In genomic region chr11:34080609-34081008, GRCh38 we compare ENCODE assay signal across 20 cellular contexts. TPM values are rescaled to one million over a fixed set of nuclear protein-coding genes. Genes with fewer than 3 reads are reported as not detected.
DNase-seq lines count a peak whose midpoint lies in the region; ATAC-seq and TF ChIP-seq lines count a peak whose summit lies in the region.
"Had no signal": no experiment of that assay in that cellular context is flagged by ENCODE, and none has a peak within 500 bp of the region (broad histone marks: within the 10 kb centered on the region; RNA-seq: fewer than 3 reads in every experiment).

No MANE protein-coding gene starts in this region.

- peak overlapping the region; percentile 17 for H3K27ac Mint-ChIP-seq in activated naive CD8-positive, alpha-beta T cell
- no peak overlapping the region for H3K27ac Mint-ChIP-seq in activated naive CD8-positive, alpha-beta T cell treated with anti-CD3 and anti-CD28 coated beads for 36 hours
- H3K27ac Mint-ChIP-seq in T-helper 2 cell treated with Interferon-gamma antibody and Interleukin-4, amounts not matched to agents 5 μg/mL and 100 μg/mL, for 36 hours: no peak overlapping the region
- H3K27ac Mint-ChIP-seq: CD8-positive, alpha-beta T cell; IgD-negative memory B cell had no signal

- H3K4me1 ChIP-seq in lower lobe of right lung: no peaks in the 10 kb centered on the region
- H3K4me1 ChIP-seq: A549, Caco-2 had no signal

- TF ChIP-seq CTCF in lower lobe of right lung (IDR thresholded peaks at IDR 0.05): no peak

- H3K4me3 ChIP-seq in SK-N-MC (no peak overlapping the region), lower lobe of right lung (no peak overlapping the region)
- H3K4me3 ChIP-seq: A549 had no signal

- no peaks in the 10 kb centered on the region for H3K9me3 ChIP-seq in SK-N-MC (ENCODE audit: low read depth, low read length)
- H3K9me3 ChIP-seq in lower lobe of right lung: no peaks in the 10 kb centered on the region
- H3K9me3 ChIP-seq: A549, Caco-2 had no signal

- no peak overlapping the region for H3K4me3 Mint-ChIP-seq in activated naive CD8-positive, alpha-beta T cell
- no peak overlapping the region for H3K4me3 Mint-ChIP-seq in activated naive CD8-positive, alpha-beta T cell treated with anti-CD3 and anti-CD28 coated beads for 36 hours
- no peak overlapping the region for H3K4me3 Mint-ChIP-seq in T-helper 2 cell treated with Interferon-gamma antibody and Interleukin-4, amounts not matched to agents 5 μg/mL and 100 μg/mL, for 36 hours
- H3K4me3 Mint-ChIP-seq: CD8-positive, alpha-beta T cell; IgD-negative memory B cell had no signal

- H3K27ac ChIP-seq in SK-N-MC: peak overlapping the region; percentile 11; the same call in 1 of the 2 replicates
- H3K27ac ChIP-seq in lower lobe of right lung: no peak overlapping the region
- H3K27ac ChIP-seq: A549, HL-60, KMS-11, RWPE1 had no signal

- H3K36me3 ChIP-seq in SK-N-MC (ENCODE audit: insufficient read depth, low read length): peaks cover 99% of the 10 kb centered on the region
- peaks cover 100% of the 10 kb centered on the region for H3K36me3 ChIP-seq in lower lobe of right lung

- peaks cover 24% of the 10 kb centered on the region for H3K4me1 Mint-ChIP-seq in activated naive CD8-positive, alpha-beta T cell (ENCODE audit: low read depth)
- H3K4me1 Mint-ChIP-seq in activated naive CD8-positive, alpha-beta T cell treated with anti-CD3 and anti-CD28 coated beads for 36 hours: peaks cover 5% of the 10 kb centered on the region
- H3K4me1 Mint-ChIP-seq in T-helper 2 cell treated with Interferon-gamma antibody and Interleukin-4, amounts not matched to agents 5 μg/mL and 100 μg/mL, for 36 hours (ENCODE audit: low read depth): peaks cover 12% of the 10 kb centered on the region

- no peaks in the 10 kb centered on the region for H3K27me3 ChIP-seq in lower lobe of right lung (ENCODE audit: low read depth)

- ATAC-seq in lower lobe of right lung (peak; percentile 58 to 81), GM21825 (IDR thresholded peaks at IDR 0.05; ENCODE audit: unreplicated experiment) (no peak), HG02973 (IDR thresholded peaks at IDR 0.05; ENCODE audit: unreplicated experiment) (no peak)
- ATAC-seq: A549; CD8-positive, alpha-beta T cell had no signal

- no peak overlapping the region for H3K9ac ChIP-seq in SK-N-MC (ENCODE audit: insufficient read length)
- H3K9ac ChIP-seq: KMS-11 had no signal

- no peaks in the 10 kb centered on the region for H3K27me3 Mint-ChIP-seq in activated naive CD8-positive, alpha-beta T cell
- no peaks in the 10 kb centered on the region for H3K27me3 Mint-ChIP-seq in activated naive CD8-positive, alpha-beta T cell treated with anti-CD3 and anti-CD28 coated beads for 36 hours
- no peaks in the 10 kb centered on the region for H3K27me3 Mint-ChIP-seq in T-helper 2 cell treated with Interferon-gamma antibody and Interleukin-4, amounts not matched to agents 5 μg/mL and 100 μg/mL, for 36 hours (ENCODE audit: low read depth)
- H3K27me3 Mint-ChIP-seq: IgD-negative memory B cell had no signal

- no peaks in the 10 kb centered on the region for H3K9me3 Mint-ChIP-seq in activated naive CD8-positive, alpha-beta T cell (ENCODE audit: low read depth)
- H3K9me3 Mint-ChIP-seq in activated naive CD8-positive, alpha-beta T cell treated with anti-CD3 and anti-CD28 coated beads for 36 hours: no peaks in the 10 kb centered on the region
- H3K9me3 Mint-ChIP-seq in T-helper 2 cell treated with Interferon-gamma antibody and Interleukin-4, amounts not matched to agents 5 μg/mL and 100 μg/mL, for 36 hours: no peaks in the 10 kb centered on the region
- H3K9me3 Mint-ChIP-seq: CD8-positive, alpha-beta T cell; IgD-negative memory B cell had no signal

- no peak for DNase-seq in activated naive CD8-positive, alpha-beta T cell treated with anti-CD3 and anti-CD28 coated beads for 36 hours
- no peak for DNase-seq in SK-N-MC (ENCODE audit: low read depth, low spot score)
- no peak for DNase-seq in lower lobe of right lung
- no peak for DNase-seq in T-helper 2 cell treated with Interferon-gamma antibody and Interleukin-4, amounts not matched to agents 5 μg/mL and 100 μg/mL, for 36 hours (ENCODE audit: low spot score)
- DNase-seq: C1 segment of cervical spinal cord; Caco-2; CD8-positive, alpha-beta T cell; HCEC 1CT; MM.1S; NCI-H2029 treated with DMSO at 0.1 percent for 48 hours; NCI-H526 treated with DMSO at 0.1 percent for 48 hours; SHP77 had no signal

- intact Hi-C loops in lower lobe of right lung (cut with DNase I): no loop called here

- H3K36me3 Mint-ChIP-seq in activated naive CD8-positive, alpha-beta T cell: peaks cover 16% of the 10 kb centered on the region
- peaks cover 37% of the 10 kb centered on the region for H3K36me3 Mint-ChIP-seq in activated naive CD8-positive, alpha-beta T cell treated with anti-CD3 and anti-CD28 coated beads for 36 hours
- H3K36me3 Mint-ChIP-seq in T-helper 2 cell treated with Interferon-gamma antibody and Interleukin-4, amounts not matched to agents 5 μg/mL and 100 μg/mL, for 36 hours (ENCODE audit: low read depth): peaks cover 68% of the 10 kb centered on the region

RNA-seq across cellular contexts. Expression of gene NAT10, which starts 24.8 kb away (rescaled TPM):
- 100 to 1,000 TPM; 160 to 169 TPM for total RNA-seq in activated naive CD8-positive, alpha-beta T cell treated with anti-CD3 and anti-CD28 coated beads for 36 hours
- total RNA-seq in lower lobe of right lung: 37.3 TPM

RNA-seq across cellular contexts. Expression of gene CAPRIN1, which starts 29.1 kb away (rescaled TPM):
- total RNA-seq in activated naive CD8-positive, alpha-beta T cell treated with anti-CD3 and anti-CD28 coated beads for 36 hours: 100 to 1,000 TPM; 313 to 342 TPM
- total RNA-seq in lower lobe of right lung: 187 TPM

Comparison
In these comparisons a context has a peak if more than half of its experiments do, and no peak if none do; other contexts are left out.
1. ATAC-seq: peak in lower lobe of right lung (2 of 2); none in GM21825 (single experiment) and HG02973 (single experiment).